23 cellular contexts compared by ENCODE assay signal in the genomic region with DNA sequence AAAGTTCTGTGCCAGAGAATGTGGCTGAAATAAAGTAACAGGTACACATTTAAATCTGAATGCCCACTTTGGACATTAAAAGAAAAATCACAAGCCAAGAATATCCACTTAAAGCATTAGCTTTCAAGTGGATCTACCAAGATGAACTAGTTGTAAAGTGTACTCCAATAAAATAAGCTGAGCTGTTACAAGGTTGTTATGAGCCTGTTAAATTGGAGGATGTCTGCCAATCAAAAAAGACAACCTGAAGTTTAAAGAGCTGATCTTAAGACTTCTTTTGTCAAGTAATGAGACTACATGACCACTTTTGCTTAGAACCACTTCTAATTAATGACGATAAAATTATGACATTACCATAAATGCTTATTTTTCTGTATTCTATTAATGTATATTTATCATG. TPM values are rescaled to one million over a fixed set of nuclear protein-coding genes. Genes with fewer than 3 reads are reported as not detected.
"Had no signal": no experiment of that assay in that cellular context is flagged by ENCODE, and none has a peak within 500 bp of the region (broad histone marks: within the 10 kb centered on the region; RNA-seq: fewer than 3 reads in every experiment).

No MANE protein-coding gene starts in this region.

- H3K4me3 Mint-ChIP-seq: activated CD4-positive, alpha-beta memory T cell treated with anti-CD3 and anti-CD28 coated beads, Interleukin-2, amount 10 ng/mL, durations not matched to agents 7 days and 5 days; activated CD4-positive, alpha-beta T cell treated with anti-CD3 and anti-CD28 coated beads, Interleukin-2, amount 10 ng/mL, durations not matched to agents 24 days and 14 days; activated naive CD4-positive, alpha-beta T cell treated with anti-CD3 and anti-CD28 coated beads for 36 hours; activated naive CD8-positive, alpha-beta T cell treated with anti-CD3 and anti-CD28 coated beads, Interleukin-2, amount 10 ng/mL, durations not matched to agents 7 days and 5 days; activated T-cell treated with anti-CD3 and anti-CD28 coated beads, Interleukin-2, amount 50 U/mL, for 72 hours; memory B cell; natural killer cell treated with Interleukin-12 subunit alpha and Interleukin-12 subunit beta and Interleukin-15 and Interleukin-18, amount 100 ng/mL, for 72 hours had no signal

- H3K27ac Mint-ChIP-seq: activated CD4-positive, alpha-beta memory T cell treated with anti-CD3 and anti-CD28 coated beads, Interleukin-2, amount 10 ng/mL, durations not matched to agents 7 days and 5 days; activated CD4-positive, alpha-beta T cell treated with anti-CD3 and anti-CD28 coated beads, Interleukin-2, amount 10 ng/mL, durations not matched to agents 24 days and 14 days; activated naive CD4-positive, alpha-beta T cell treated with anti-CD3 and anti-CD28 coated beads for 36 hours; activated naive CD8-positive, alpha-beta T cell treated with anti-CD3 and anti-CD28 coated beads, Interleukin-2, amount 10 ng/mL, durations not matched to agents 7 days and 5 days; activated T-cell treated with anti-CD3 and anti-CD28 coated beads, Interleukin-2, amount 50 U/mL, for 72 hours; endodermal cell; memory B cell had no signal

- H3K27me3 ChIP-seq: cardiac muscle cell, esophagus squamous epithelium, heart left ventricle, sigmoid colon, thyroid gland, upper lobe of right lung had no signal

- ATAC-seq: activated CD4-positive, CD25-positive, alpha-beta regulatory T cell treated with anti-CD3 and anti-CD28 coated beads, Interleukin-2, amount 50 U/mL, for 24 hours; activated T-cell treated with anti-CD3 and anti-CD28 coated beads, Interleukin-2, amount 50 U/mL, for 72 hours; heart left ventricle; left colon; natural killer cell treated with Interleukin-12 subunit alpha and Interleukin-12 subunit beta and Interleukin-15 and Interleukin-18, amount 100 ng/mL, for 72 hours; stimulated activated naive CD8-positive, alpha-beta T cell treated with anti-CD3 and anti-CD28 coated beads, Interleukin-15, Interleukin-2, amounts not matched to agents 100 U/mL and 50 U/mL, for 24 hours; upper lobe of right lung had no signal

- H3K27ac ChIP-seq: cardiac muscle cell, esophagus squamous epithelium, heart left ventricle, sigmoid colon, thyroid gland, upper lobe of right lung, VCaP had no signal

- H3K36me3 Mint-ChIP-seq: activated naive CD8-positive, alpha-beta T cell treated with anti-CD3 and anti-CD28 coated beads, Interleukin-2, amount 10 ng/mL, durations not matched to agents 7 days and 5 days; memory B cell; natural killer cell treated with Interleukin-12 subunit alpha and Interleukin-12 subunit beta and Interleukin-15 and Interleukin-18, amount 100 ng/mL, for 72 hours had no signal

- H3K27me3 Mint-ChIP-seq: activated CD4-positive, alpha-beta memory T cell treated with anti-CD3 and anti-CD28 coated beads, Interleukin-2, amount 10 ng/mL, durations not matched to agents 7 days and 5 days; memory B cell; natural killer cell treated with Interleukin-12 subunit alpha and Interleukin-12 subunit beta and Interleukin-15 and Interleukin-18, amount 100 ng/mL, for 72 hours had no signal

- H3K4me3 ChIP-seq: cardiac muscle cell, esophagus squamous epithelium, heart left ventricle, sigmoid colon, thyroid gland, upper lobe of right lung had no signal

- H3K9me3 ChIP-seq: esophagus squamous epithelium, heart left ventricle, sigmoid colon, thyroid gland, upper lobe of right lung had no signal

- DNase-seq: activated CD4-positive, alpha-beta memory T cell treated with anti-CD3 and anti-CD28 coated beads, Interleukin-2, amount 10 ng/mL, durations not matched to agents 7 days and 5 days; activated CD4-positive, alpha-beta T cell treated with anti-CD3 and anti-CD28 coated beads, Interleukin-2, amount 10 ng/mL, durations not matched to agents 24 days and 14 days; activated effector memory CD4-positive, alpha-beta T cell treated with Interleukin-2 at 50 U/mL for 16 hours; activated naive CD4-positive, alpha-beta T cell treated with anti-CD3 and anti-CD28 coated beads for 36 hours; activated naive CD8-positive, alpha-beta T cell treated with anti-CD3 and anti-CD28 coated beads, Interleukin-2, amount 10 ng/mL, durations not matched to agents 7 days and 5 days; activated T-cell treated with anti-CD3 and anti-CD28 coated beads, Interleukin-2, amount 50 U/mL, for 72 hours; cortex of kidney; endodermal cell; esophagus squamous epithelium; heart left ventricle; left colon; retina; sigmoid colon; stimulated activated CD4-positive, alpha-beta T cell treated with anti-CD3 and anti-CD28 coated beads, Interleukin-4, amount 100 ng/mL, for 1 hour; stimulated activated naive CD8-positive, alpha-beta T cell treated with anti-CD3 and anti-CD28 coated beads, Interleukin-15, Interleukin-2, amounts not matched to agents 100 U/mL and 50 U/mL, for 24 hours; thyroid gland; upper lobe of right lung had no signal

- H3K9me3 Mint-ChIP-seq: activated CD4-positive, alpha-beta memory T cell treated with anti-CD3 and anti-CD28 coated beads, Interleukin-2, amount 10 ng/mL, durations not matched to agents 7 days and 5 days; activated CD4-positive, alpha-beta T cell treated with anti-CD3 and anti-CD28 coated beads, Interleukin-2, amount 10 ng/mL, durations not matched to agents 24 days and 14 days; activated naive CD4-positive, alpha-beta T cell treated with anti-CD3 and anti-CD28 coated beads for 36 hours; activated naive CD8-positive, alpha-beta T cell treated with anti-CD3 and anti-CD28 coated beads, Interleukin-2, amount 10 ng/mL, durations not matched to agents 7 days and 5 days; activated T-cell treated with anti-CD3 and anti-CD28 coated beads, Interleukin-2, amount 50 U/mL, for 72 hours; endodermal cell; memory B cell; natural killer cell treated with Interleukin-12 subunit alpha and Interleukin-12 subunit beta and Interleukin-15 and Interleukin-18, amount 100 ng/mL, for 72 hours had no signal

RNA-seq across cellular contexts. Expression of a gene that starts 27.1 kb away (rescaled TPM):
- total RNA-seq: activated CD4-positive, alpha-beta memory T cell treated with anti-CD3 and anti-CD28 coated beads, Interleukin-2, amount 10 ng/mL, durations not matched to agents 7 days and 5 days; activated CD4-positive, alpha-beta T cell treated with anti-CD3 and anti-CD28 coated beads, Interleukin-2, amount 10 ng/mL, durations not matched to agents 24 days and 14 days; activated naive CD4-positive, alpha-beta T cell treated with anti-CD3 and anti-CD28 coated beads for 36 hours; activated naive CD8-positive, alpha-beta T cell treated with anti-CD3 and anti-CD28 coated beads, Interleukin-2, amount 10 ng/mL, durations not matched to agents 7 days and 5 days; activated T-cell treated with anti-CD3 and anti-CD28 coated beads, Interleukin-2, amount 50 U/mL, for 72 hours; cardiac muscle cell; endodermal cell; natural killer cell treated with Interleukin-12 subunit alpha and Interleukin-12 subunit beta and Interleukin-15 and Interleukin-18, amount 100 ng/mL, for 72 hours; T-helper 2 cell treated with Interferon-gamma antibody and Interleukin-4, amounts not matched to agents 100 ng/mL and 5 ng/mL, for 36 hours had no signal
